ENCODE assay signal across 1 cellular context in genomic region chr6:118971682-118972081, GRCh38.
TF ChIP-seq lines count a peak whose summit lies in the region.

No MANE protein-coding gene starts in this region.

TF ChIP-seq in IMR-90, 13 proteins besides CTCF, POLR2A, EP300 and RAD21 (continued from another document):
- TF ChIP-seq MAZ (IDR thresholded peaks at IDR 0.05; ENCODE audit: borderline replicate concordance, low read depth, low read length): no peak
- no peak for TF ChIP-seq FOS (IDR thresholded peaks at IDR 0.05; ENCODE audit: low read depth, low read length)
- TF ChIP-seq USF2 (IDR thresholded peaks at IDR 0.05; ENCODE audit: low read depth, low read length): no peak
- TF ChIP-seq NFE2L2 (IDR thresholded peaks at IDR 0.05; ENCODE audit: low read depth, low read length): no peak
- no peak for TF ChIP-seq ELK1 (IDR thresholded peaks at IDR 0.05; ENCODE audit: borderline replicate concordance, low read depth, low read length)
- no peak for TF ChIP-seq RCOR1 (IDR thresholded peaks at IDR 0.05; ENCODE audit: insufficient replicate concordance, low read length)
- TF ChIP-seq CHD1 (IDR thresholded peaks at IDR 0.05; ENCODE audit: low read depth, low read length): no peak
- no peak for TF ChIP-seq CEBPB (IDR thresholded peaks at IDR 0.05; ENCODE audit: low read depth, low read length)
- TF ChIP-seq MAFK (IDR thresholded peaks at IDR 0.05; ENCODE audit: low read depth, low read length): no peak
